In genomic region chr20:5141615-5142014, GRCh38 we compare ENCODE assay signal across 26 cellular contexts. TPM values are rescaled to one million over a fixed set of nuclear protein-coding genes. Genes with fewer than 3 reads are reported as not detected.
DNase-seq lines count a peak whose midpoint lies in the region; ATAC-seq, FAIRE-seq and TF ChIP-seq lines count a peak whose summit lies in the region.
"Had no signal": no experiment of that assay in that cellular context is flagged by ENCODE, and none has a peak within 500 bp of the region (broad histone marks: within the 10 kb centered on the region; RNA-seq: fewer than 3 reads in every experiment).

No MANE protein-coding gene starts in this region.

- FAIRE-seq in GM12878 (lab: Jason Lieb, UNC): no peak
- FAIRE-seq: colon, H54 had no signal

- intact Hi-C loops in GM12878 (cut with micrococcal nuclease; ENCODE audit: unreplicated experiment) (no loop called here), transverse colon (cut with DNase I; ENCODE audit: low total_unique reads) (no loop called here)

- peaks cover 16% of the 10 kb centered on the region for H3K79me2 ChIP-seq in GM12878 (ENCODE audit: control insufficient read depth, insufficient read depth, low read length)

- no peak for ATAC-seq in CD4-positive, CD25-positive, alpha-beta regulatory T cell (ENCODE audit: low read depth in 2 of 2)
- ATAC-seq in GM12878: no peak
- ATAC-seq in stimulated activated effector memory CD8-positive, alpha-beta T cell treated with anti-CD3 and anti-CD28 coated beads, Interleukin-12 subunit alpha, Interleukin-12 subunit beta, amount 100 ng/mL, for 72 hours: no peak
- ATAC-seq in activated T-cell treated with anti-CD3 and anti-CD28 coated beads, Interleukin-2, amount 50 U/mL, for 72 hours (replicated peaks in 1 of 2): no peak
- ATAC-seq: activated CD8-positive, alpha-beta memory T cell treated with anti-CD3 and anti-CD28 coated beads, Interleukin-2, amount 10 ng/mL, durations not matched to agents 7 days and 5 days; naive thymus-derived CD4-positive, alpha-beta T cell had no signal

- peaks cover 3% of the 10 kb centered on the region for H3K4me1 ChIP-seq in CD4-positive, CD25-positive, alpha-beta regulatory T cell (ENCODE audit: control insufficient read depth, insufficient read depth, low read length, poor library complexity, severe bottlenecking)
- peaks cover 30% of the 10 kb centered on the region for H3K4me1 ChIP-seq in GM12878 (ENCODE audit: control insufficient read depth, insufficient read depth, low read length)
- H3K4me1 ChIP-seq in transverse colon: peaks cover 10 to 56% (median 31%) of the 10 kb centered on the region in 4 donors
- H3K4me1 ChIP-seq: SJCRH30 had no signal

- H3K4me1 Mint-ChIP-seq in CD4-positive, CD25-positive, alpha-beta regulatory T cell: peaks cover 29 to 67% (median 47%) of the 10 kb centered on the region in 4 donors
- peaks cover 63% of the 10 kb centered on the region for H3K4me1 Mint-ChIP-seq in stimulated activated effector memory CD8-positive, alpha-beta T cell treated with anti-CD3 and anti-CD28 coated beads, Interleukin-12 subunit alpha, Interleukin-12 subunit beta, amount 100 ng/mL, for 72 hours
- peaks cover 61% of the 10 kb centered on the region for H3K4me1 Mint-ChIP-seq in activated T-cell treated with anti-CD3 and anti-CD28 coated beads, Interleukin-2, amount 50 U/mL, for 72 hours (ENCODE audit: low read depth)

- RAD21 ChIA-PET in GM12878 (lab: Charles Lee; ENCODE audit: unreplicated experiment): interaction anchor here (1.3 to 1.6 kb wide), 2 partner anchors 10 to 15 kb away, joined by 5 to 7 read pairs; partner anchors contain the start of gene CDS2

- no peaks in the 10 kb centered on the region for H3K27me3 ChIP-seq in CD4-positive, CD25-positive, alpha-beta regulatory T cell (ENCODE audit: control insufficient read depth, insufficient read depth, low read length)
- H3K27me3 ChIP-seq in GM12878 (replicated peaks in 1 of 2; ENCODE audit: control insufficient read depth in 2 of 2, insufficient read depth in 2 of 2, low read length in 1 of 2): no peaks in the 10 kb centered on the region
- no peaks in the 10 kb centered on the region for H3K27me3 ChIP-seq in layer of hippocampus (ENCODE audit: control insufficient read depth, insufficient read depth, low read length)
- H3K27me3 ChIP-seq in transverse colon: no peaks in the 10 kb centered on the region
- H3K27me3 ChIP-seq: adrenal gland, Peyer's patch, SJCRH30 had no signal

- H3K36me3 ChIP-seq in CD4-positive, CD25-positive, alpha-beta regulatory T cell (ENCODE audit: control insufficient read depth, insufficient read depth, low read length): no peaks in the 10 kb centered on the region
- no peaks in the 10 kb centered on the region for H3K36me3 ChIP-seq in GM12878 (ENCODE audit: control insufficient read depth in 2 of 2, insufficient read depth in 2 of 2, low read length in 1 of 2)
- H3K36me3 ChIP-seq in transverse colon: no peaks in the 10 kb centered on the region
- H3K36me3 ChIP-seq: adrenal gland, Peyer's patch had no signal

- POLR2A ChIA-PET in GM12878 (lab: Charles Lee): interaction anchor here (1.6 kb wide), 1 partner anchor 15 kb away, joined by 7 read pairs; the partner anchor contains the start of gene CDS2

- no peaks in the 10 kb centered on the region for H3K9me3 Mint-ChIP-seq in CD4-positive, CD25-positive, alpha-beta regulatory T cell
- H3K9me3 Mint-ChIP-seq in stimulated activated effector memory CD8-positive, alpha-beta T cell treated with anti-CD3 and anti-CD28 coated beads, Interleukin-12 subunit alpha, Interleukin-12 subunit beta, amount 100 ng/mL, for 72 hours: no peaks in the 10 kb centered on the region
- H3K9me3 Mint-ChIP-seq in activated T-cell treated with anti-CD3 and anti-CD28 coated beads, Interleukin-2, amount 50 U/mL, for 72 hours: no peaks in the 10 kb centered on the region
- H3K9me3 Mint-ChIP-seq: activated naive CD4-positive, alpha-beta T cell treated with anti-CD3 and anti-CD28 coated beads for 36 hours; CD4-positive, alpha-beta memory T cell; naive thymus-derived CD4-positive, alpha-beta T cell had no signal

- no peak for TF ChIP-seq CTCF in GM12878 (IDR thresholded peaks at IDR 0.05 in 2 of 3, conservative IDR thresholded peaks at IDR 0.05 in 1 of 3; ENCODE audit: control insufficient read depth in 2 of 3, extremely low read depth in 1 of 3, insufficient read depth in 1 of 3, low read depth in 3 of 3, low read length in 3 of 3)
- no peak for TF ChIP-seq CTCF in transverse colon (IDR thresholded peaks at IDR 0.05)

- TF ChIP-seq RAD21 in GM12878 (IDR thresholded peaks at IDR 0.05; ENCODE audit: insufficient read depth, low read depth, low read length): no peak

- no peak overlapping the region for H3K27ac ChIP-seq in CD4-positive, CD25-positive, alpha-beta regulatory T cell (ENCODE audit: insufficient read depth, low read length, poor library complexity, severe bottlenecking)
- H3K27ac ChIP-seq in GM12878 (ENCODE audit: control insufficient read depth, insufficient read depth) (no peak overlapping the region), layer of hippocampus (ENCODE audit: low read depth, low read length) (peak overlapping the region; percentile 69), transverse colon (no peak overlapping the region)
- H3K27ac ChIP-seq: adrenal gland, Peyer's patch, SJCRH30 had no signal

- WGBS in GM12878 (ENCODE audit: insufficient coverage, insufficient replicate concordance, low lambda C conversion rate, missing lambda C conversion rate): 35% methylated on average over 2 of the region's 2 CpGs
- 60 to 83% methylated on average over 2 of the region's 2 CpGs for WGBS in transverse colon (ENCODE audit: low coverage in 1 of 2), 2 donors

- H3K9ac ChIP-seq in GM12878 (ENCODE audit: control insufficient read depth, insufficient read depth, low read length): no peak overlapping the region

- H3K27me3 Mint-ChIP-seq in CD4-positive, CD25-positive, alpha-beta regulatory T cell: no peaks in the 10 kb centered on the region
- H3K27me3 Mint-ChIP-seq in activated T-cell treated with anti-CD3 and anti-CD28 coated beads, Interleukin-2, amount 50 U/mL, for 72 hours (ENCODE audit: low read depth): no peaks in the 10 kb centered on the region
- H3K27me3 Mint-ChIP-seq: activated CD8-positive, alpha-beta memory T cell treated with anti-CD3 and anti-CD28 coated beads, Interleukin-2, amount 10 ng/mL, durations not matched to agents 7 days and 5 days; CD4-positive, alpha-beta memory T cell; naive thymus-derived CD4-positive, alpha-beta T cell had no signal

- CTCF ChIA-PET in GM12878 (lab: Yijun Ruan, JAX): interaction anchor here (0.9 to 1.8 kb wide), 3 partner anchors 15 to 80 kb away, joined by 3 to 10 read pairs (median 6); partner anchors contain the start of gene CDS2

- in situ Hi-C loops in GM12878 (cut with MboI): no loop called here
- in situ Hi-C loops in transverse colon (cut with MboI; ENCODE audit: low pct_ligation_motif_present in 1 of 4, low pct_unique_long_range_greater_than_20kb in 1 of 4, low sequenced_read_pairs in 3 of 4): no loop called here

- H4K20me1 ChIP-seq in GM12878 (ENCODE audit: control insufficient read depth, insufficient read depth): no peaks in the 10 kb centered on the region

- H3K36me3 Mint-ChIP-seq in CD4-positive, CD25-positive, alpha-beta regulatory T cell: peaks cover 13% of the 10 kb centered on the region
- H3K36me3 Mint-ChIP-seq in stimulated activated effector memory CD8-positive, alpha-beta T cell treated with anti-CD3 and anti-CD28 coated beads, Interleukin-12 subunit alpha, Interleukin-12 subunit beta, amount 100 ng/mL, for 72 hours: peaks cover 30% of the 10 kb centered on the region
- H3K36me3 Mint-ChIP-seq in activated T-cell treated with anti-CD3 and anti-CD28 coated beads, Interleukin-2, amount 50 U/mL, for 72 hours (ENCODE audit: insufficient read depth in 2 of 2): peaks cover 2 to 6% of the 10 kb centered on the region in 2 donors

- BruUV-seq in GM12878 (replicated peaks; lab: Mats Ljungman, UMichigan): no TSS peak

- TF ChIP-seq POLR2A in GM12878 (IDR thresholded peaks at IDR 0.05; ENCODE audit: low read depth, low read length) (no peak), transverse colon (IDR thresholded peaks at IDR 0.05) (no peak)

- SMC1A ChIA-PET in GM12878 (lab: Charles Lee; ENCODE audit: uncharacterized antibody, unreplicated experiment): interaction anchor here (0.6 to 2.0 kb wide), 4 partner anchors 10 to 416 kb away, joined by 3 to 6 read pairs (median 6); partner anchors contain the start of gene CDS2

- TF ChIP-seq EP300 in GM12878 (IDR thresholded peaks at IDR 0.05; ENCODE audit: borderline replicate concordance in 1 of 2, control insufficient read depth in 1 of 2, low read depth in 2 of 2, low read length in 2 of 2): no peak
- no peak for TF ChIP-seq EP300 in transverse colon (IDR thresholded peaks at IDR 0.05; ENCODE audit: low read depth)

- H3K27ac Mint-ChIP-seq in CD4-positive, CD25-positive, alpha-beta regulatory T cell: peak overlapping the region in 2 of 3 donors; percentile 5 to 21
- H3K27ac Mint-ChIP-seq in stimulated activated effector memory CD8-positive, alpha-beta T cell treated with anti-CD3 and anti-CD28 coated beads, Interleukin-12 subunit alpha, Interleukin-12 subunit beta, amount 100 ng/mL, for 72 hours: peak overlapping the region; percentile 56
- H3K27ac Mint-ChIP-seq in activated T-cell treated with anti-CD3 and anti-CD28 coated beads, Interleukin-2, amount 50 U/mL, for 72 hours: no peak overlapping the region
- H3K27ac Mint-ChIP-seq: activated CD8-positive, alpha-beta memory T cell treated with anti-CD3 and anti-CD28 coated beads, Interleukin-2, amount 10 ng/mL, durations not matched to agents 7 days and 5 days; activated naive CD4-positive, alpha-beta T cell treated with anti-CD3 and anti-CD28 coated beads for 36 hours; CD4-positive, alpha-beta memory T cell; naive thymus-derived CD4-positive, alpha-beta T cell had no signal

- H3K4me3 Mint-ChIP-seq in CD4-positive, CD25-positive, alpha-beta regulatory T cell: peak overlapping the region in 1 of 4 donors; percentile 32
- no peak overlapping the region for H3K4me3 Mint-ChIP-seq in stimulated activated effector memory CD8-positive, alpha-beta T cell treated with anti-CD3 and anti-CD28 coated beads, Interleukin-12 subunit alpha, Interleukin-12 subunit beta, amount 100 ng/mL, for 72 hours
- no peak overlapping the region for H3K4me3 Mint-ChIP-seq in activated T-cell treated with anti-CD3 and anti-CD28 coated beads, Interleukin-2, amount 50 U/mL, for 72 hours
- H3K4me3 Mint-ChIP-seq: activated CD8-positive, alpha-beta memory T cell treated with anti-CD3 and anti-CD28 coated beads, Interleukin-2, amount 10 ng/mL, durations not matched to agents 7 days and 5 days; activated naive CD4-positive, alpha-beta T cell treated with anti-CD3 and anti-CD28 coated beads for 36 hours; CD4-positive, alpha-beta memory T cell had no signal

- no peaks in the 10 kb centered on the region for H3K9me3 ChIP-seq in CD4-positive, CD25-positive, alpha-beta regulatory T cell (ENCODE audit: control insufficient read depth in 2 of 2, low read length in 2 of 2)
- H3K9me3 ChIP-seq in GM12878 (replicated peaks; ENCODE audit: control insufficient read depth, insufficient read depth, low read length) (no peaks in the 10 kb centered on the region), transverse colon (no peaks in the 10 kb centered on the region)
- H3K9me3 ChIP-seq: adrenal gland, Peyer's patch, SJCRH30 had no signal

- no peak overlapping the region for H3K4me3 ChIP-seq in CD4-positive, CD25-positive, alpha-beta regulatory T cell (ENCODE audit: low read depth, low read length)
- H3K4me3 ChIP-seq in GM12878 (no peak overlapping the region), transverse colon (no peak overlapping the region)
- H3K4me3 ChIP-seq: adrenal gland, Peyer's patch, SJCRH30, smooth muscle cell had no signal

- no peak overlapping the region for H3K4me2 ChIP-seq in GM12878 (ENCODE audit: control insufficient read depth, insufficient read depth)
- H3K4me2 ChIP-seq: smooth muscle cell had no signal

- DNase-seq in CD4-positive, CD25-positive, alpha-beta regulatory T cell: no peak
- no peak for DNase-seq in GM12878 (ENCODE audit: low read depth, low spot score)
- DNase-seq in stimulated activated effector memory CD8-positive, alpha-beta T cell treated with anti-CD3 and anti-CD28 coated beads, Interleukin-12 subunit alpha, Interleukin-12 subunit beta, amount 100 ng/mL, for 72 hours (ENCODE audit: low spot score in 2 of 2): no peak
- DNase-seq in GDM1 (lab: John Stamatoyannopoulos, UW): no peak
- no peak for DNase-seq in activated T-cell treated with anti-CD3 and anti-CD28 coated beads, Interleukin-2, amount 50 U/mL, for 72 hours
- no peak for DNase-seq in transverse colon
- DNase-seq in T-helper 2 cell: no peak
- DNase-seq: activated CD4-positive, CD25-positive, alpha-beta regulatory T cell; activated CD8-positive, alpha-beta memory T cell treated with anti-CD3 and anti-CD28 coated beads, Interleukin-2, amount 10 ng/mL, durations not matched to agents 7 days and 5 days; activated naive CD4-positive, alpha-beta T cell treated with anti-CD3 and anti-CD28 coated beads for 36 hours; CD4-positive, alpha-beta memory T cell; effector memory CD4-positive, alpha-beta T cell; erythroblast; naive thymus-derived CD4-positive, alpha-beta T cell; NCI-H1092 treated with DMSO at 0.1 percent for 48 hours; NCI-H187 treated with DMSO at 0.1 percent for 48 hours; NCI-H526 treated with DMSO at 0.1 percent for 48 hours; Peyer's patch; SJCRH30; stimulated activated CD4-positive, alpha-beta T cell treated with anti-CD3 and anti-CD28 coated beads, Interleukin-1b, Interleukin-23, amount 100 ng/mL, for 48 hours; stimulated activated CD8-positive, alpha-beta memory T cell treated with anti-CD3 and anti-CD28 coated beads, Interleukin-4, amount 100 ng/mL, for 48 hours had no signal

- no peak overlapping the region for H2AFZ ChIP-seq in GM12878 (ENCODE audit: control insufficient read depth, low read depth, low read length)

RNA-seq across cellular contexts. Expression of gene CDS2, which starts 14.8 kb away (rescaled TPM):
- 77.9 TPM for total RNA-seq in CD4-positive, CD25-positive, alpha-beta regulatory T cell
- 10 to 100 TPM; 47.6 to 75.4 (median 51.5) TPM for polyA plus RNA-seq in CD4-positive, CD25-positive, alpha-beta regulatory T cell
- total RNA-seq in GM12878 (2013; cell fraction: nucleolus; rRNA removed): 65.8 and 72.7 TPM in 2 replicates
- total RNA-seq in GM12878 (2014; rRNA removed): 16.5 and 19.6 TPM in 2 replicates
- total RNA-seq in GM12878 (2014; rRNA removed; fragmentation: Illumina TruSeq; extraction: Trizol): 19.3 and 19.8 TPM in 2 replicates
- 41.1 and 41.4 TPM in 2 replicates for total RNA-seq in GM12878 (2021)
- 8.5 TPM for polyA plus RNA-seq in GM12878 (2011; ENCODE audit: low read depth)
- 89.4 and 94.7 TPM in 2 replicates for polyA plus RNA-seq in GM12878 (2011; rRNA removed)
- polyA plus RNA-seq in GM12878 (2011; cell fraction: cytosol; rRNA removed): 34.4 and 52.3 TPM in 2 replicates
- 38.5 and 57.8 TPM in 2 replicates for polyA plus RNA-seq in GM12878 (2011; cell fraction: nucleus; rRNA removed)
- 9.9 and 13.1 TPM in 2 replicates for polyA plus RNA-seq in GM12878 (2012)
- 26.4 and 29.3 TPM in 2 replicates for polyA plus RNA-seq in GM12878 (2014; fragmentation: Illumina TruSeq; extraction: Trizol)
- 10 to 100 TPM; 11.5 to 15.4 TPM for polyA plus RNA-seq in GM12878 (2014; fragmentation: Nextera tagmentation; extraction: Ambion mirVana)
- polyA plus RNA-seq in GM12878 (2014; rRNA removed): 13.5 and 17.8 TPM in 2 replicates
- polyA plus RNA-seq in GM12878 (2016; fragmentation: Nextera tagmentation; extraction: Ambion mirVana): 10 to 100 TPM; 59.5 to 59.8 TPM
- polyA minus RNA-seq in GM12878 (2011; rRNA and poly(A)+ RNA removed): 64.4 and 105 TPM in 2 replicates
- 9.4 and 16.5 TPM in 2 replicates for polyA minus RNA-seq in GM12878 (2011; cell fraction: cytosol; rRNA and poly(A)+ RNA removed)
- 15.5 and 20.8 TPM in 2 replicates for polyA minus RNA-seq in GM12878 (2011; cell fraction: nucleus; rRNA and poly(A)+ RNA removed)
- 10 to 100 TPM; 62.0 to 67.2 TPM for total RNA-seq in activated T-cell treated with anti-CD3 and anti-CD28 coated beads, Interleukin-2, amount 50 U/mL, for 72 hours
- total RNA-seq in transverse colon: 10 to 100 TPM; 26.9 to 60.1 (median 30.3) TPM

RNA-seq across cellular contexts. Expression of gene PCNA, which starts 21.9 kb away (rescaled TPM):
- total RNA-seq in CD4-positive, CD25-positive, alpha-beta regulatory T cell: 33.0 TPM
- polyA plus RNA-seq in CD4-positive, CD25-positive, alpha-beta regulatory T cell: 10 to 100 TPM; 67.5 to 89.9 (median 76.2) TPM
- total RNA-seq in GM12878 (2013; cell fraction: nucleolus; rRNA removed): 68.2 and 72.6 TPM in 2 replicates
- total RNA-seq in GM12878 (2014; rRNA removed) (493 and 526 TPM in 2 replicates), GM12878 (2014; rRNA removed; fragmentation: Illumina TruSeq; extraction: Trizol) (470 and 509 TPM in 2 replicates), GM12878 (2021) (389 and 402 TPM in 2 replicates), transverse colon (10 to 100 TPM; 18.3 to 56.7 (median 38.2) TPM)
- 175 TPM for polyA plus RNA-seq in GM12878 (2011; ENCODE audit: low read depth)
- polyA plus RNA-seq in GM12878 (2011; rRNA removed) (565 and 738 TPM in 2 replicates), GM12878 (2014; fragmentation: Illumina TruSeq; extraction: Trizol) (459 and 487 TPM in 2 replicates), GM12878 (2014; fragmentation: Nextera tagmentation; extraction: Ambion mirVana) (100 to 1,000 TPM; 651 to 694 TPM), GM12878 (2014; rRNA removed) (464 and 516 TPM in 2 replicates), GM12878 (2016; fragmentation: Nextera tagmentation; extraction: Ambion mirVana) (100 to 1,000 TPM; 568 to 618 TPM)
- polyA plus RNA-seq in GM12878 (2011; cell fraction: cytosol; rRNA removed): 683 and 744 TPM in 2 replicates
- polyA plus RNA-seq in GM12878 (2011; cell fraction: nucleus; rRNA removed): 317 and 447 TPM in 2 replicates
- 215 and 236 TPM in 2 replicates for polyA plus RNA-seq in GM12878 (2012)
- polyA minus RNA-seq in GM12878 (2011; rRNA and poly(A)+ RNA removed): 328 and 409 TPM in 2 replicates
- polyA minus RNA-seq in GM12878 (2011; cell fraction: cytosol; rRNA and poly(A)+ RNA removed): 236 and 284 TPM in 2 replicates
- polyA minus RNA-seq in GM12878 (2011; cell fraction: nucleus; rRNA and poly(A)+ RNA removed): 83.2 and 141 TPM in 2 replicates
- total RNA-seq in activated T-cell treated with anti-CD3 and anti-CD28 coated beads, Interleukin-2, amount 50 U/mL, for 72 hours: 100 to 1,000 TPM; 383 to 474 TPM

RNA-seq across cellular contexts. Expression of gene TMEM230, which starts 28.7 kb away (rescaled TPM):
- 48.3 TPM for total RNA-seq in CD4-positive, CD25-positive, alpha-beta regulatory T cell
- 100 to 1,000 TPM; 158 to 237 (median 214) TPM for polyA plus RNA-seq in CD4-positive, CD25-positive, alpha-beta regulatory T cell
- total RNA-seq in GM12878 (2013; cell fraction: nucleolus; rRNA removed): 48.5 and 48.6 TPM in 2 replicates
- 139 and 176 TPM in 2 replicates for total RNA-seq in GM12878 (2014; rRNA removed)
- total RNA-seq in GM12878 (2014; rRNA removed; fragmentation: Illumina TruSeq; extraction: Trizol): 102 and 105 TPM in 2 replicates
- total RNA-seq in GM12878 (2021): 81.7 and 82.4 TPM in 2 replicates
- polyA plus RNA-seq in GM12878 (2011; ENCODE audit: low read depth): 55.1 TPM
- polyA plus RNA-seq in GM12878 (2011; rRNA removed): 131 and 151 TPM in 2 replicates
- 99.3 and 105 TPM in 2 replicates for polyA plus RNA-seq in GM12878 (2011; cell fraction: cytosol; rRNA removed)
- polyA plus RNA-seq in GM12878 (2011; cell fraction: nucleus; rRNA removed): 32.1 and 46.0 TPM in 2 replicates
- polyA plus RNA-seq in GM12878 (2012): 72.7 and 77.3 TPM in 2 replicates
- 129 and 150 TPM in 2 replicates for polyA plus RNA-seq in GM12878 (2014; fragmentation: Illumina TruSeq; extraction: Trizol)
- 10 to 100 TPM; 53.0 to 69.1 TPM for polyA plus RNA-seq in GM12878 (2014; fragmentation: Nextera tagmentation; extraction: Ambion mirVana)
- 141 and 157 TPM in 2 replicates for polyA plus RNA-seq in GM12878 (2014; rRNA removed)
- 100 to 1,000 TPM; 183 to 185 TPM for polyA plus RNA-seq in GM12878 (2016; fragmentation: Nextera tagmentation; extraction: Ambion mirVana)
- polyA minus RNA-seq in GM12878 (2011; rRNA and poly(A)+ RNA removed): 38.9 and 49.5 TPM in 2 replicates
- polyA minus RNA-seq in GM12878 (2011; cell fraction: cytosol; rRNA and poly(A)+ RNA removed): 17.6 and 21.7 TPM in 2 replicates
- 10.4 and 10.6 TPM in 2 replicates for polyA minus RNA-seq in GM12878 (2011; cell fraction: nucleus; rRNA and poly(A)+ RNA removed)
- total RNA-seq in activated T-cell treated with anti-CD3 and anti-CD28 coated beads, Interleukin-2, amount 50 U/mL, for 72 hours: 10 to 100 TPM; 70.9 to 71.9 TPM
- 10 to 100 TPM; 10.1 to 83.4 (median 40.9) TPM for total RNA-seq in transverse colon
